In the genomic region with DNA sequence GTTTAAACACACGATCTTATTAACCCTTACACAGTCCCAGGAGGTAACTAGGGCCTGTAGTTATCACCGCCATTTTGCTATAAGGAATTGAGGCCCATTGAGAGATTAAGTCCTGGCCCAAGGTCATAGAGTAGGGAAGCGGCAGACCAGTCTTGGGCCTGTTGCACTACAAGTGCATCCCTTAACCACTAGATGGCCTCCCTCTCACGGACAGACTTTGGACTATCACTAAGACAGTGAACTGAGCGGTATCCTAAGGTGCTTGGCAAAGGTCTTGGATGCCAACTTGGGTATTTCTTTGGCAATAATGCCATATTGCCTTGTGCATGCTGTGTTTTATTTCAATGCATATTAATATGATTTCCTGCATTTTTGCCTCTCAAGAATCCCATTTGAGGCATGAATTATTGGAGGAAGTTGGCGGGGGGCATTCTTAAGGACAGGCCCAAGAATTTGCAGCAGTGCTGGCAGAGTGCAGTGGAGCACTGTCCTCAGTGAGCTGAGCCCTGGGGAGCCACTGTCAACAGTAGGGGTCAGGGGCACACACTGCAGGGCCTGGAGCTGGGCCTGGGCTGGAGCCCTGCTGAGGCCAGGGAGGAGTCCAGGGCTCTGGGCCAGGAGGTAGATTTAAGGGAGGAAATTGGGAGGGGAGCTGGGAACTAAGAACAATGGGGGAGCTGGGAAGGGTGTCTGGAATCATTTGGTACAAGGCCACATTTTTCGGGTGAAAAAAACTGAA, we compare ENCODE assay signal across 1 cellular context.
A peak's percentile ranks its signal among the peaks of the same experiment; 100 is the strongest.
TF ChIP-seq lines count a peak whose summit lies in the region.

No MANE protein-coding gene starts in this region.

TF ChIP-seq in HCT116, 20 proteins besides CTCF, POLR2A, EP300 and RAD21 (continued from another document):
- TF ChIP-seq, protein P1, sequence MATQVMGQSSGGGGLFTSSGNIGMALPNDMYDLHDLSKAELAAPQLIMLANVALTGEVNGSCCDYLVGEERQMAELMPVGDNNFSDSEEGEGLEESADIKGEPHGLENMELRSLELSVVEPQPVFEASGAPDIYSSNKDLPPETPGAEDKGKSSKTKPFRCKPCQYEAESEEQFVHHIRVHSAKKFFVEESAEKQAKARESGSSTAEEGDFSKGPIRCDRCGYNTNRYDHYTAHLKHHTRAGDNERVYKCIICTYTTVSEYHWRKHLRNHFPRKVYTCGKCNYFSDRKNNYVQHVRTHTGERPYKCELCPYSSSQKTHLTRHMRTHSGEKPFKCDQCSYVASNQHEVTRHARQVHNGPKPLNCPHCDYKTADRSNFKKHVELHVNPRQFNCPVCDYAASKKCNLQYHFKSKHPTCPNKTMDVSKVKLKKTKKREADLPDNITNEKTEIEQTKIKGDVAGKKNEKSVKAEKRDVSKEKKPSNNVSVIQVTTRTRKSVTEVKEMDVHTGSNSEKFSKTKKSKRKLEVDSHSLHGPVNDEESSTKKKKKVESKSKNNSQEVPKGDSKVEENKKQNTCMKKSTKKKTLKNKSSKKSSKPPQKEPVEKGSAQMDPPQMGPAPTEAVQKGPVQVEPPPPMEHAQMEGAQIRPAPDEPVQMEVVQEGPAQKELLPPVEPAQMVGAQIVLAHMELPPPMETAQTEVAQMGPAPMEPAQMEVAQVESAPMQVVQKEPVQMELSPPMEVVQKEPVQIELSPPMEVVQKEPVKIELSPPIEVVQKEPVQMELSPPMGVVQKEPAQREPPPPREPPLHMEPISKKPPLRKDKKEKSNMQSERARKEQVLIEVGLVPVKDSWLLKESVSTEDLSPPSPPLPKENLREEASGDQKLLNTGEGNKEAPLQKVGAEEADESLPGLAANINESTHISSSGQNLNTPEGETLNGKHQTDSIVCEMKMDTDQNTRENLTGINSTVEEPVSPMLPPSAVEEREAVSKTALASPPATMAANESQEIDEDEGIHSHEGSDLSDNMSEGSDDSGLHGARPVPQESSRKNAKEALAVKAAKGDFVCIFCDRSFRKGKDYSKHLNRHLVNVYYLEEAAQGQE (IDR thresholded peaks at IDR 0.05; ENCODE audit: low read depth), result no peak
- TF ChIP-seq CBX3 (IDR thresholded peaks at IDR 0.05; ENCODE audit: low read depth) (0 out of 2 replicates have a peak, but pooled peaks have one; percentile 41), EZH2phosphoT487 (IDR thresholded peaks at IDR 0.05; ENCODE audit: borderline replicate concordance) (no peak), ZFX (IDR thresholded peaks at IDR 0.05) (no peak), CEBPB (IDR thresholded peaks at IDR 0.05; ENCODE audit: low read depth) (no peak), SP1 (IDR thresholded peaks at IDR 0.05; ENCODE audit: low read depth) (peak; percentile 10; the same call in 1 of the 2 replicates), JUND (IDR thresholded peaks at IDR 0.05) (no peak), ZNF274 (IDR thresholded peaks at IDR 0.05; ENCODE audit: low read depth, low read length) (no peak), FOSL1 (IDR thresholded peaks at IDR 0.05; ENCODE audit: low read depth) (no peak)
TF ChIP-seq in HCT116: peak in this region for 2.
